2 cellular contexts compared by ENCODE assay signal in genomic region chr6:28282923-28283322, GRCh38.
TF ChIP-seq lines count a peak whose summit lies in the region.

No MANE protein-coding gene starts in this region.

TF ChIP-seq in IMR-90, 13 proteins besides CTCF, POLR2A, EP300 and RAD21:
- TF ChIP-seq MAZ (IDR thresholded peaks at IDR 0.05; ENCODE audit: borderline replicate concordance, low read depth, low read length) (no peak), MXI1 (IDR thresholded peaks at IDR 0.05; ENCODE audit: borderline replicate concordance, low read depth, low read length) (no peak), MAFK (IDR thresholded peaks at IDR 0.05; ENCODE audit: low read depth, low read length) (no peak), RFX5 (IDR thresholded peaks at IDR 0.05; ENCODE audit: low read depth, low read length) (no peak), CHD1 (IDR thresholded peaks at IDR 0.05; ENCODE audit: low read depth, low read length) (no peak), CEBPB (IDR thresholded peaks at IDR 0.05; ENCODE audit: low read depth, low read length) (no peak), FOS (IDR thresholded peaks at IDR 0.05; ENCODE audit: low read depth, low read length) (no peak), SMC3 (IDR thresholded peaks at IDR 0.05; ENCODE audit: low read depth, low read length) (no peak), NFE2L2 (IDR thresholded peaks at IDR 0.05; ENCODE audit: low read depth, low read length) (no peak)
- TF ChIP-seq, protein P1, sequence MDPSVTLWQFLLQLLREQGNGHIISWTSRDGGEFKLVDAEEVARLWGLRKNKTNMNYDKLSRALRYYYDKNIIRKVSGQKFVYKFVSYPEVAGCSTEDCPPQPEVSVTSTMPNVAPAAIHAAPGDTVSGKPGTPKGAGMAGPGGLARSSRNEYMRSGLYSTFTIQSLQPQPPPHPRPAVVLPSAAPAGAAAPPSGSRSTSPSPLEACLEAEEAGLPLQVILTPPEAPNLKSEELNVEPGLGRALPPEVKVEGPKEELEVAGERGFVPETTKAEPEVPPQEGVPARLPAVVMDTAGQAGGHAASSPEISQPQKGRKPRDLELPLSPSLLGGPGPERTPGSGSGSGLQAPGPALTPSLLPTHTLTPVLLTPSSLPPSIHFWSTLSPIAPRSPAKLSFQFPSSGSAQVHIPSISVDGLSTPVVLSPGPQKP (IDR thresholded peaks at IDR 0.05; ENCODE audit: borderline replicate concordance, low read depth, low read length) = no peak
- TF ChIP-seq, protein P2, sequence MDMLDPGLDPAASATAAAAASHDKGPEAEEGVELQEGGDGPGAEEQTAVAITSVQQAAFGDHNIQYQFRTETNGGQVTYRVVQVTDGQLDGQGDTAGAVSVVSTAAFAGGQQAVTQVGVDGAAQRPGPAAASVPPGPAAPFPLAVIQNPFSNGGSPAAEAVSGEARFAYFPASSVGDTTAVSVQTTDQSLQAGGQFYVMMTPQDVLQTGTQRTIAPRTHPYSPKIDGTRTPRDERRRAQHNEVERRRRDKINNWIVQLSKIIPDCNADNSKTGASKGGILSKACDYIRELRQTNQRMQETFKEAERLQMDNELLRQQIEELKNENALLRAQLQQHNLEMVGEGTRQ (IDR thresholded peaks at IDR 0.05; ENCODE audit: low read depth, low read length) = no peak

TF ChIP-seq in H1, 55 proteins besides CTCF, POLR2A, EP300 and RAD21:
- TF ChIP-seq ASH2L (IDR thresholded peaks at IDR 0.05; ENCODE audit: low read length) (no peak), POLR2AphosphoS5 (IDR thresholded peaks at IDR 0.05; ENCODE audit: low read depth, low read length) (no peak), TCF12 (IDR thresholded peaks at IDR 0.05; ENCODE audit: low read depth, low read length) (no peak), MAFK (IDR thresholded peaks at IDR 0.05; ENCODE audit: low read depth, low read length) (no peak), SUZ12 (IDR thresholded peaks at IDR 0.05; ENCODE audit: low read length) (no peak), RXRA (IDR thresholded peaks at IDR 0.05; ENCODE audit: insufficient read depth, low read depth, low read length) (no peak), TAF7 (optimal IDR thresholded peaks at IDR 0.05; ENCODE audit: borderline replicate concordance, low read depth, low read length) (no peak), SIN3A (conservative IDR thresholded peaks at IDR 0.05 in 1 of 2, IDR thresholded peaks at IDR 0.05 in 1 of 2; ENCODE audit: low read depth in 1 of 2, low read length in 2 of 2) (no peak), KDM1A (IDR thresholded peaks at IDR 0.05; ENCODE audit: borderline replicate concordance, low read length) (no peak), HDAC6 (IDR thresholded peaks at IDR 0.05; ENCODE audit: low read depth, low read length) (no peak), SAP30 (IDR thresholded peaks at IDR 0.05; ENCODE audit: insufficient read depth, insufficient replicate concordance, low read length) (no peak), SRF (IDR thresholded peaks at IDR 0.05; ENCODE audit: low read depth, low read length) (no peak), CEBPB (IDR thresholded peaks at IDR 0.05; ENCODE audit: low read depth, low read length) (no peak)
